ENCODE assay signal across 35 cellular contexts in genomic region chr17:58111676-58112075, GRCh38. TPM values are rescaled to one million over a fixed set of nuclear protein-coding genes. Genes with fewer than 3 reads are reported as not detected.
"Had no signal": no experiment of that assay in that cellular context is flagged by ENCODE, and none has a peak within 500 bp of the region (broad histone marks: within the 10 kb centered on the region; RNA-seq: fewer than 3 reads in every experiment).

No MANE protein-coding gene starts in this region.

- H3K4me3 ChIP-seq: colonic mucosa, esophagus squamous epithelium, gastrocnemius medialis, heart right ventricle, left lung, lower lobe of right lung, mucosa of descending colon had no signal

- H3K9me3 ChIP-seq: colonic mucosa, esophagus squamous epithelium, gastrocnemius medialis, heart right ventricle, left lung, lower lobe of right lung, mucosa of descending colon had no signal

- ATAC-seq: effector memory CD8-positive, alpha-beta T cell; esophagus mucosa; gastrocnemius medialis; heart right ventricle; left cardiac atrium; left lung; left ventricle myocardium superior; lower lobe of right lung; mucosa of descending colon had no signal

- H3K27me3 ChIP-seq: colonic mucosa, gastrocnemius medialis had no signal

- H3K4me3 Mint-ChIP-seq: dendritic cell treated with granulocyte-macrophage colony-stimulating factor and Interleukin-4, amounts not matched to agents 40 ng/mL and 50 ng/mL, for 4 days; effector memory CD8-positive, alpha-beta T cell; endodermal cell; mesothelial cell of epicardium; naive B cell had no signal

- FAIRE-seq: endometrium, islet of Langerhans, keratinocyte had no signal

- H3K4me1 ChIP-seq: colonic mucosa, esophagus squamous epithelium, left lung, lower lobe of right lung had no signal

- H3K36me3 Mint-ChIP-seq: naive B cell had no signal

- H3K4me1 Mint-ChIP-seq: mesothelial cell of epicardium, naive B cell had no signal

- DNase-seq: colonic mucosa; cortex of kidney; effector CD8-positive, alpha-beta T cell; effector memory CD8-positive, alpha-beta T cell; erythroblast; esophagus squamous epithelium; foreskin fibroblast; foreskin melanocyte; gastrocnemius medialis; glutamatergic neuron; head of caudate nucleus; heart right ventricle; hippocampal formation; left cardiac atrium; left lung; left ventricle myocardium superior; lower lobe of right lung; mesenchymal stem cell; mucosa of descending colon; naive B cell had no signal

- H3K27ac ChIP-seq: colonic mucosa, epithelial cell of prostate, esophagus squamous epithelium, gastrocnemius medialis, heart right ventricle, left lung, lower lobe of right lung had no signal

- H3K36me3 ChIP-seq: colonic mucosa, esophagus squamous epithelium, gastrocnemius medialis, heart right ventricle, left lung, lower lobe of right lung had no signal

- H3K9me3 Mint-ChIP-seq: dendritic cell treated with granulocyte-macrophage colony-stimulating factor and Interleukin-4, amounts not matched to agents 40 ng/mL and 50 ng/mL, for 4 days; effector memory CD8-positive, alpha-beta T cell; naive B cell had no signal

- H3K27ac Mint-ChIP-seq: dendritic cell treated with granulocyte-macrophage colony-stimulating factor and Interleukin-4, amounts not matched to agents 40 ng/mL and 50 ng/mL, for 4 days; effector memory CD8-positive, alpha-beta T cell; endodermal cell; mesothelial cell of epicardium; naive B cell had no signal

RNA-seq across cellular contexts. Expression of gene OR4D1, which starts 36.5 kb away (rescaled TPM):
- total RNA-seq: colonic mucosa, dermis microvascular lymphatic vessel endothelial cell, esophagus mucosa, esophagus squamous epithelium, gastrocnemius medialis, glomerular endothelial cell, kidney epithelial cell, left cardiac atrium, left lung, left ventricle myocardium superior, lower lobe of right lung, lung microvascular endothelial cell, mesenteric fat pad, mesothelial cell of epicardium, mucosa of descending colon, myocyte had no signal
- polyA plus RNA-seq: heart right ventricle, keratinocyte had no signal

RNA-seq across cellular contexts. Expression of gene OR4D2, which starts 55.1 kb away (rescaled TPM):
- total RNA-seq: colonic mucosa, dermis microvascular lymphatic vessel endothelial cell, endodermal cell, esophagus mucosa, esophagus squamous epithelium, gastrocnemius medialis, glomerular endothelial cell, heart right ventricle, kidney epithelial cell, left cardiac atrium, left lung, left ventricle myocardium superior, lower leg skin, lower lobe of right lung, lung microvascular endothelial cell, mesenteric fat pad, mesothelial cell of epicardium, mucosa of descending colon, myocyte had no signal
- polyA plus RNA-seq: heart right ventricle, keratinocyte had no signal
